In the genomic region with DNA sequence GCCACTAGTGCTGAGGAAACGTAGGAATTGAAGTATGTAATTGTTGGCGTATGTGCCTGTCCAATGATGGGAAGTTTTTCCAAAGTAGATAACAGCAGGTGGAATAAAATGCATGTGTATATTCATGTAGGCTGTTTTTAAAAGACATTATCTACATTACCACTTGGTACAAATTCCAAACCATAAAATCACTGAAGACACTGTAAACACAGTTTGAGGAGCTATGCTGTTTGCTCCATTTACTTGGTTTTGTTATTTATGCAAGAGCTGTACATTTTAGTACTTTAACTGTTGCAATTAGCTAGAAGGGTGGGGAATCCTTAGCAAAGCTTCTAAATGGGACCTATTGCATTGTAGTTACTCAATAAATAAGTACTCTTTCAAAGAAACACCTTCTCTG, we compare ENCODE assay signal across 8 cellular contexts.
"Had no signal": no experiment of that assay in that cellular context is flagged by ENCODE, and none has a peak within 500 bp of the region (broad histone marks: within the 10 kb centered on the region; RNA-seq: fewer than 3 reads in every experiment).

No MANE protein-coding gene starts in this region.

- H3K4me3 ChIP-seq: GM23248, HAP-1, K562 had no signal

- H3K9me3 ChIP-seq: HAP-1 had no signal

- H3K27ac ChIP-seq: GM23248, HL-60 had no signal

- H3K4me1 ChIP-seq: HAP-1 had no signal

- FAIRE-seq: HepG2, K562 had no signal

- H3K36me3 ChIP-seq: HAP-1 had no signal

- H3K9ac ChIP-seq: GM23248 had no signal

- H2AFZ ChIP-seq: GM23248 had no signal

- DNase-seq: GM23248, GOT3, H7, HFFc6 had no signal
